Comparison of ENCODE assay signal across 10 cellular contexts in the genomic region with DNA sequence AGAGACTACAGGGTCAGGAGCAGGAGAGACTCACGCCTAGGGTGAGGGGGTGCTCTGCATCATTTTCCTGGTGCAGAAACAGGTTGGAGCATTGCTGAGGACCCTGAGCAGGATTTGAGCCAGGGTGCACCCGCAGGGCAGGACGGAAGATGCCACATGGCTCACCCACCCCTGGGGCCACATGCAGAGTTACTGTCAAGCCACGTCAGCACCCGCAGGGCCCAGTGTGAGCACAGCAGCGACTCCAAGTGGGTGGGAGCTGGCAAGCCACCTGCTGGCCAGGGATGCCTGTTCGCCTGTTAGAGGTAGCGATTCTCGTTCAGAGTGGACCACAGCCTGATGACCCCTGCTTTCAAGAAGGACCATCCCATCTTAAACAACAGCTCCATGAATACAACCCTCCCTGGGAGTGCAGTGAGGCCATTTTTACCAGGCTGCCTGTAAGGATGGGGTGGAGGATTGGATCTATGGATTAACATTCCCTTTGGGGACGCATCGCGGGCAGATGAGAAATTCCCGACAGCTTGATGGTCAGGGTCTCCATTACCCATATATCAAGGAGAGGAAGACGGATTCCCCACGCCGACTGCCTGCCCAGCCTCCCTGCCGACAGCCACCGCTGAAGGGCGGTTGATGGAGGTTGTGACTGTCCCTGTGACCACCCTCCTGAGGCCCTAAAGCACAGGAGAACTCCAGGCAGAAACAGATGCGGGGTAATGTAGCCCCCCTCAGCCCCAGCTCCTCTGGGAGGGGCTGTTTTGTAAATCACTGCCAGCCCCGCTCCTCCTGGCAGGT.
DNase-seq lines count a peak whose midpoint lies in the region; ATAC-seq, FAIRE-seq and TF ChIP-seq lines count a peak whose summit lies in the region.
"Had no signal": no experiment of that assay in that cellular context is flagged by ENCODE, and none has a peak within 500 bp of the region (broad histone marks: within the 10 kb centered on the region; RNA-seq: fewer than 3 reads in every experiment).

No MANE protein-coding gene starts in this region.

- no peak for TF ChIP-seq EP300 in Ishikawa (IDR thresholded peaks at IDR 0.05; ENCODE audit: borderline replicate concordance)

- no peaks in the 10 kb centered on the region for H3K79me2 ChIP-seq in osteoblast (ENCODE audit: insufficient read depth, low read length)

- H3K9me3 ChIP-seq in WERI-Rb-1 (ENCODE audit: severe bottlenecking) (no peaks in the 10 kb centered on the region), osteoblast (ENCODE audit: low read depth, low read length) (no peaks in the 10 kb centered on the region)

- H2AFZ ChIP-seq in osteoblast (ENCODE audit: low read length) = no peak overlapping the region

- TF ChIP-seq CTCF in WERI-Rb-1 (IDR thresholded peaks at IDR 0.05; ENCODE audit: low read depth, low read length) = peak; percentile 76
- no peak for TF ChIP-seq CTCF in osteoblast (IDR thresholded peaks at IDR 0.05; ENCODE audit: extremely low read depth, low read depth, low read length)

- no peak overlapping the region for H3K4me2 ChIP-seq in osteoblast (ENCODE audit: insufficient read depth, low read length)

- H3K4me1 ChIP-seq in osteoblast (ENCODE audit: insufficient read depth, low read length) = no peaks in the 10 kb centered on the region

- FAIRE-seq in GM19239 (lab: Jason Lieb, UNC) = no peak

- H3K4me3 ChIP-seq in WERI-Rb-1 (ENCODE audit: low read depth, low read length) (no peak overlapping the region), osteoblast (ENCODE audit: insufficient read depth, low read length) (no peak overlapping the region)

- no peaks in the 10 kb centered on the region for H3K36me3 ChIP-seq in WERI-Rb-1
- H3K36me3 ChIP-seq in osteoblast (ENCODE audit: insufficient read depth, low read length) = no peaks in the 10 kb centered on the region

- H3K27me3 ChIP-seq in WERI-Rb-1 (ENCODE audit: insufficient read depth, low read depth, severe bottlenecking) (peaks cover 95% of the 10 kb centered on the region), osteoblast (ENCODE audit: insufficient read depth, low read length) (no peaks in the 10 kb centered on the region)

- DNase-seq in GF-D8 (lab: John Stamatoyannopoulos, UW) (peak; percentile 42), WERI-Rb-1 (peak; percentile 33), osteoblast (ENCODE audit: insufficient read length, low spot score, missing footprints) (peak; percentile 68), GM19239 (ENCODE audit: insufficient read length, low spot score) (no peak), H4 (ENCODE audit: low spot score) (no peak)
- DNase-seq: stimulated activated naive CD8-positive, alpha-beta T cell treated with anti-CD3 and anti-CD28 coated beads, Interleukin-15, Interleukin-2, amounts not matched to agents 100 U/mL and 50 U/mL, for 24 hours had no signal

- TF ChIP-seq RAD21 in Ishikawa (IDR thresholded peaks at IDR 0.05; ENCODE audit: low read depth) = peak; percentile 31; the same call in 1 of the 2 replicates

- H3K27ac ChIP-seq in WERI-Rb-1 (no peak overlapping the region), osteoblast (ENCODE audit: low read depth, low read length) (no peak overlapping the region)
- H3K27ac ChIP-seq: epithelial cell of prostate had no signal

- no peaks in the 10 kb centered on the region for H4K20me1 ChIP-seq in osteoblast (ENCODE audit: insufficient read depth, low read length)

- ATAC-seq in GM18511 (IDR thresholded peaks at IDR 0.05; ENCODE audit: unreplicated experiment) = no peak
- ATAC-seq: naive thymus-derived CD8-positive, alpha-beta T cell; stimulated activated naive CD8-positive, alpha-beta T cell treated with anti-CD3 and anti-CD28 coated beads, Interleukin-15, Interleukin-2, amounts not matched to agents 100 U/mL and 50 U/mL, for 24 hours had no signal

TF ChIP-seq in Ishikawa, 13 proteins besides CTCF, POLR2A, EP300 and RAD21:
- no peak for TF ChIP-seq TEAD4 (IDR thresholded peaks at IDR 0.05)
- no peak for TF ChIP-seq TAF1 (IDR thresholded peaks at IDR 0.05; ENCODE audit: low read depth)
- no peak for TF ChIP-seq YY1 (IDR thresholded peaks at IDR 0.05; ENCODE audit: low read depth)
- TF ChIP-seq NFIC (IDR thresholded peaks at IDR 0.05) = no peak
- no peak for TF ChIP-seq CREB1 (IDR thresholded peaks at IDR 0.05; ENCODE audit: low read depth)
- TF ChIP-seq, protein P1, sequence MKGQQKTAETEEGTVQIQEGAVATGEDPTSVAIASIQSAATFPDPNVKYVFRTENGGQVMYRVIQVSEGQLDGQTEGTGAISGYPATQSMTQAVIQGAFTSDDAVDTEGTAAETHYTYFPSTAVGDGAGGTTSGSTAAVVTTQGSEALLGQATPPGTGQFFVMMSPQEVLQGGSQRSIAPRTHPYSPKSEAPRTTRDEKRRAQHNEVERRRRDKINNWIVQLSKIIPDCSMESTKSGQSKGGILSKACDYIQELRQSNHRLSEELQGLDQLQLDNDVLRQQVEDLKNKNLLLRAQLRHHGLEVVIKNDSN (IDR thresholded peaks at IDR 0.05) = no peak
- no peak for TF ChIP-seq CEBPB (IDR thresholded peaks at IDR 0.05)
- TF ChIP-seq TCF12 (IDR thresholded peaks at IDR 0.05; ENCODE audit: low read depth) = no peak
- TF ChIP-seq, protein P2, sequence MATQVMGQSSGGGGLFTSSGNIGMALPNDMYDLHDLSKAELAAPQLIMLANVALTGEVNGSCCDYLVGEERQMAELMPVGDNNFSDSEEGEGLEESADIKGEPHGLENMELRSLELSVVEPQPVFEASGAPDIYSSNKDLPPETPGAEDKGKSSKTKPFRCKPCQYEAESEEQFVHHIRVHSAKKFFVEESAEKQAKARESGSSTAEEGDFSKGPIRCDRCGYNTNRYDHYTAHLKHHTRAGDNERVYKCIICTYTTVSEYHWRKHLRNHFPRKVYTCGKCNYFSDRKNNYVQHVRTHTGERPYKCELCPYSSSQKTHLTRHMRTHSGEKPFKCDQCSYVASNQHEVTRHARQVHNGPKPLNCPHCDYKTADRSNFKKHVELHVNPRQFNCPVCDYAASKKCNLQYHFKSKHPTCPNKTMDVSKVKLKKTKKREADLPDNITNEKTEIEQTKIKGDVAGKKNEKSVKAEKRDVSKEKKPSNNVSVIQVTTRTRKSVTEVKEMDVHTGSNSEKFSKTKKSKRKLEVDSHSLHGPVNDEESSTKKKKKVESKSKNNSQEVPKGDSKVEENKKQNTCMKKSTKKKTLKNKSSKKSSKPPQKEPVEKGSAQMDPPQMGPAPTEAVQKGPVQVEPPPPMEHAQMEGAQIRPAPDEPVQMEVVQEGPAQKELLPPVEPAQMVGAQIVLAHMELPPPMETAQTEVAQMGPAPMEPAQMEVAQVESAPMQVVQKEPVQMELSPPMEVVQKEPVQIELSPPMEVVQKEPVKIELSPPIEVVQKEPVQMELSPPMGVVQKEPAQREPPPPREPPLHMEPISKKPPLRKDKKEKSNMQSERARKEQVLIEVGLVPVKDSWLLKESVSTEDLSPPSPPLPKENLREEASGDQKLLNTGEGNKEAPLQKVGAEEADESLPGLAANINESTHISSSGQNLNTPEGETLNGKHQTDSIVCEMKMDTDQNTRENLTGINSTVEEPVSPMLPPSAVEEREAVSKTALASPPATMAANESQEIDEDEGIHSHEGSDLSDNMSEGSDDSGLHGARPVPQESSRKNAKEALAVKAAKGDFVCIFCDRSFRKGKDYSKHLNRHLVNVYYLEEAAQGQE (IDR thresholded peaks at IDR 0.05; ENCODE audit: low read depth) = no peak
- no peak for TF ChIP-seq EGR1 (IDR thresholded peaks at IDR 0.05)
- TF ChIP-seq FOXM1 (IDR thresholded peaks at IDR 0.05; ENCODE audit: borderline replicate concordance, low read depth) = no peak

Comparison
In these comparisons a context has a peak if more than half of its experiments do, and no peak if none do; other contexts are left out.
1. DNase-seq: peak in GF-D8 (single experiment), WERI-Rb-1 (single experiment) and osteoblast (single experiment); none in GM19239 (single experiment) and H4 (single experiment).